8 cellular contexts compared by ENCODE assay signal in genomic region chr21:31659286-31660133, GRCh38. TPM values are rescaled to one million over a fixed set of nuclear protein-coding genes. Genes with fewer than 3 reads are reported as not detected.
DNase-seq lines count a peak whose midpoint lies in the region; ATAC-seq and TF ChIP-seq lines count a peak whose summit lies in the region.

SOD1 (plus strand) TSS chr21:31659693; CDS start chr21:31659770, 77 bp downstream.

- H3K27me3 Mint-ChIP-seq in dendritic cell treated with granulocyte-macrophage colony-stimulating factor and Interleukin-4, amounts not matched to agents 40 ng/mL and 50 ng/mL, for 4 days: peaks cover 8% of the 10 kb centered on the region

- ATAC-seq in GM19397 (IDR thresholded peaks at IDR 0.05; ENCODE audit: unreplicated experiment): peak; percentile 98
- peak; percentile 84 for ATAC-seq in HG03565 (IDR thresholded peaks at IDR 0.05; ENCODE audit: unreplicated experiment)
- peak; percentile 98 for ATAC-seq in left lung

- no peaks in the 10 kb centered on the region for H3K9me3 Mint-ChIP-seq in dendritic cell treated with granulocyte-macrophage colony-stimulating factor and Interleukin-4, amounts not matched to agents 40 ng/mL and 50 ng/mL, for 4 days

- peak within 1 kb of the TSS; percentile 96 for H3K4me3 Mint-ChIP-seq in dendritic cell treated with granulocyte-macrophage colony-stimulating factor and Interleukin-4, amounts not matched to agents 40 ng/mL and 50 ng/mL, for 4 days

- peaks cover 0 to 7% of the 10 kb centered on the region in 2 donors for H3K36me3 ChIP-seq in left lung

- peaks cover 6 to 30% of the 10 kb centered on the region in 2 donors for H3K4me1 ChIP-seq in left lung

- peak; percentile 97 for DNase-seq in CD1c-positive myeloid dendritic cell (ENCODE audit: extremely low spot score)
- DNase-seq in NCI-H748 treated with DMSO at 0.1 percent for 48 hours (lab: John Stamatoyannopoulos, UW): peak; percentile 88
- DNase-seq in activated CD4-positive, alpha-beta T cell treated with anti-CD3 and anti-CD28 coated beads, Interleukin-2, amount 50 U/mL, for 24 hours (ENCODE audit: low read depth in 1 of 2, low spot score in 1 of 2): peak; percentile 90 to 92
- peak; percentile 95 to 97 for DNase-seq in left lung
- peak; percentile 96 for DNase-seq in stimulated activated CD4-positive, alpha-beta T cell treated with anti-CD3 and anti-CD28 coated beads, Interleukin-2, amount 100 ng/mL, for 4 hours (ENCODE audit: low read depth)

- peak within 1 kb of the TSS; percentile 63 to 76 for H3K4me3 ChIP-seq in left lung

- no peaks in the 10 kb centered on the region for H3K27me3 ChIP-seq in left lung

- peaks cover 35% of the 10 kb centered on the region for H3K4me1 Mint-ChIP-seq in dendritic cell treated with granulocyte-macrophage colony-stimulating factor and Interleukin-4, amounts not matched to agents 40 ng/mL and 50 ng/mL, for 4 days (ENCODE audit: low read depth)

- H3K27ac ChIP-seq in left lung: peak within 1 kb of the TSS; percentile 79 to 85

- H3K36me3 Mint-ChIP-seq in dendritic cell treated with granulocyte-macrophage colony-stimulating factor and Interleukin-4, amounts not matched to agents 40 ng/mL and 50 ng/mL, for 4 days (ENCODE audit: low read depth): peaks cover 42% of the 10 kb centered on the region

- intact Hi-C loops in dendritic cell treated with granulocyte-macrophage colony-stimulating factor and Interleukin-4, amounts not matched to agents 40 ng/mL and 50 ng/mL, for 4 days (cut with micrococcal nuclease): loop anchor here (1.0 kb wide), 1 partner anchor 73 kb away; the partner anchor contains the start of gene SCAF4
- intact Hi-C loops in left lung (cut with DNase I): no loop called here

- no peak for TF ChIP-seq CTCF in left lung (IDR thresholded peaks at IDR 0.05)

- H3K9me3 ChIP-seq in left lung: no peaks in the 10 kb centered on the region

- H3K27ac Mint-ChIP-seq in dendritic cell treated with granulocyte-macrophage colony-stimulating factor and Interleukin-4, amounts not matched to agents 40 ng/mL and 50 ng/mL, for 4 days: peak within 1 kb of the TSS; percentile 89

RNA-seq across cellular contexts. Expression of gene SOD1, which starts in this region (rescaled TPM):
- 100 to 1,000 TPM; 142 to 158 TPM for total RNA-seq in left lung

Comparison
In these comparisons a context has a peak if more than half of its experiments do, and no peak if none do; other contexts are left out.
1. Peak in every context shown above with its lines: DNase-seq, ATAC-seq, H3K4me3 ChIP-seq and H3K27ac ChIP-seq.